Comparison of ENCODE assay signal across 16 cellular contexts in genomic region chr19:8481191-8481590, GRCh38. TPM values are rescaled to one million over a fixed set of nuclear protein-coding genes. Genes with fewer than 3 reads are reported as not detected.
DNase-seq lines count a peak whose midpoint lies in the region; ATAC-seq, FAIRE-seq and TF ChIP-seq lines count a peak whose summit lies in the region.
"Had no signal": no experiment of that assay in that cellular context is flagged by ENCODE, and none has a peak within 500 bp of the region (broad histone marks: within the 10 kb centered on the region; RNA-seq: fewer than 3 reads in every experiment).

No MANE protein-coding gene starts in this region.

- DNase-seq in stimulated activated naive CD8-positive, alpha-beta T cell treated with anti-CD3 and anti-CD28 coated beads, Interleukin-15, Interleukin-2, amounts not matched to agents 100 U/mL and 50 U/mL, for 24 hours = no peak
- no peak for DNase-seq in GM12878 (ENCODE audit: low read depth, low spot score)
- no peak for DNase-seq in mesothelial cell of epicardium (ENCODE audit: low spot score in 2 of 2, unreplicated experiment in 2 of 2)
- DNase-seq in upper lobe of left lung = peak in 1 of 2 donors; percentile 60
- DNase-seq in D721Med (ENCODE audit: insufficient read length, low spot score) = no peak
- no peak for DNase-seq in GM03348 (ENCODE audit: low spot score)
- DNase-seq: activated CD4-positive, alpha-beta T cell treated with anti-CD3 and anti-CD28 coated beads for 1 hour; KG1; left colon; NCI-H2029 treated with DMSO at 0.1 percent for 48 hours; stimulated activated naive CD4-positive, alpha-beta T cell treated with Interleukin-2 at 50 U/mL for 16 hours had no signal

- no peak overlapping the region for H3K27ac ChIP-seq in GM12878 (ENCODE audit: control insufficient read depth, insufficient read depth)
- H3K27ac ChIP-seq in upper lobe of left lung = peak overlapping the region; percentile 37 to 68 (median 45)
- H3K27ac ChIP-seq: adrenal gland had no signal

- BruUV-seq in GM12878 (replicated peaks; lab: Mats Ljungman, UMichigan) = no TSS peak

- TF ChIP-seq CTCF in GM12878 (IDR thresholded peaks at IDR 0.05 in 2 of 3, conservative IDR thresholded peaks at IDR 0.05 in 1 of 3; ENCODE audit: control insufficient read depth in 2 of 3, extremely low read depth in 1 of 3, insufficient read depth in 1 of 3, low read depth in 3 of 3, low read length in 3 of 3) = no peak
- no peak for TF ChIP-seq CTCF in mesothelial cell of epicardium (IDR thresholded peaks at IDR 0.05; ENCODE audit: unreplicated experiment)
- no peak for TF ChIP-seq CTCF in upper lobe of left lung (IDR thresholded peaks at IDR 0.05)
- TF ChIP-seq CTCF in D721Med (IDR thresholded peaks at IDR 0.05; ENCODE audit: insufficient read depth, missing control alignments) = no peak

- RAD21 ChIA-PET in GM12878 (lab: Charles Lee; ENCODE audit: unreplicated experiment) = no interaction called here

- intact Hi-C loops in GM12878 (cut with micrococcal nuclease; ENCODE audit: unreplicated experiment) = no loop called here

- no peak for TF ChIP-seq EP300 in GM12878 (IDR thresholded peaks at IDR 0.05; ENCODE audit: borderline replicate concordance in 1 of 2, control insufficient read depth in 1 of 2, low read depth in 2 of 2, low read length in 2 of 2)
- TF ChIP-seq EP300 in upper lobe of left lung (IDR thresholded peaks at IDR 0.05) = no peak

- TF ChIP-seq POLR2A in GM12878 (IDR thresholded peaks at IDR 0.05; ENCODE audit: low read depth, low read length) (peak; percentile 52; the same call in 1 of the 2 replicates), upper lobe of left lung (IDR thresholded peaks at IDR 0.05) (no peak)

- FAIRE-seq in GM12878 (lab: Jason Lieb, UNC) = no peak
- no peak for FAIRE-seq in D721Med (lab: Jason Lieb, UNC)

- no peak overlapping the region for H3K9ac ChIP-seq in GM12878 (ENCODE audit: control insufficient read depth, insufficient read depth, low read length)

- peaks cover 46 to 53% of the 10 kb centered on the region in 2 experiments for H3K36me3 ChIP-seq in GM12878 (ENCODE audit: control insufficient read depth in 2 of 2, insufficient read depth in 2 of 2, low read length in 1 of 2)
- peaks cover 26 to 85% (median 42%) of the 10 kb centered on the region in 4 donors for H3K36me3 ChIP-seq in upper lobe of left lung

- H3K27me3 Mint-ChIP-seq in stimulated activated naive CD8-positive, alpha-beta T cell treated with anti-CD3 and anti-CD28 coated beads, Interleukin-15, Interleukin-2, amounts not matched to agents 100 ng/mL and 50 ng/mL, for 24 hours = no peaks in the 10 kb centered on the region
- no peaks in the 10 kb centered on the region for H3K27me3 Mint-ChIP-seq in mesothelial cell of epicardium (ENCODE audit: low read depth)
- H3K27me3 Mint-ChIP-seq: B cell had no signal

- POLR2A ChIA-PET in GM12878 (lab: Charles Lee) = no interaction called here

- H3K79me2 ChIP-seq in GM12878 (ENCODE audit: control insufficient read depth, insufficient read depth, low read length) = peaks cover 30% of the 10 kb centered on the region

- peaks cover 79% of the 10 kb centered on the region for H3K36me3 Mint-ChIP-seq in stimulated activated naive CD8-positive, alpha-beta T cell treated with anti-CD3 and anti-CD28 coated beads, Interleukin-15, Interleukin-2, amounts not matched to agents 100 ng/mL and 50 ng/mL, for 24 hours (ENCODE audit: low read depth)
- H3K36me3 Mint-ChIP-seq in mesothelial cell of epicardium = peaks cover 20% of the 10 kb centered on the region

- H3K4me1 ChIP-seq in GM12878 (ENCODE audit: control insufficient read depth, insufficient read depth, low read length) (no peaks in the 10 kb centered on the region), upper lobe of left lung (peaks cover 19 to 70% (median 37%) of the 10 kb centered on the region in 4 donors)

- H3K27ac Mint-ChIP-seq in stimulated activated naive CD8-positive, alpha-beta T cell treated with anti-CD3 and anti-CD28 coated beads, Interleukin-15, Interleukin-2, amounts not matched to agents 100 ng/mL and 50 ng/mL, for 24 hours = peak overlapping the region; percentile 81
- peak overlapping the region; percentile 19 for H3K27ac Mint-ChIP-seq in mesothelial cell of epicardium
- H3K27ac Mint-ChIP-seq: B cell had no signal

- TF ChIP-seq RAD21 in GM12878 (IDR thresholded peaks at IDR 0.05; ENCODE audit: insufficient read depth, low read depth, low read length) = no peak

- peaks cover 10% of the 10 kb centered on the region for H4K20me1 ChIP-seq in GM12878 (ENCODE audit: control insufficient read depth, insufficient read depth)

- in situ Hi-C loops in GM12878 (cut with MboI) = no loop called here

- H3K4me1 Mint-ChIP-seq in stimulated activated naive CD8-positive, alpha-beta T cell treated with anti-CD3 and anti-CD28 coated beads, Interleukin-15, Interleukin-2, amounts not matched to agents 100 ng/mL and 50 ng/mL, for 24 hours (ENCODE audit: low read depth) = peaks cover 74% of the 10 kb centered on the region
- no peaks in the 10 kb centered on the region for H3K4me1 Mint-ChIP-seq in mesothelial cell of epicardium

- H3K4me3 ChIP-seq in GM12878 (no peak overlapping the region), upper lobe of left lung (no peak overlapping the region)
- H3K4me3 ChIP-seq: adrenal gland, gastroesophageal sphincter had no signal

- SMC1A ChIA-PET in GM12878 (lab: Charles Lee; ENCODE audit: uncharacterized antibody, unreplicated experiment) = interaction anchor here (0.6 kb wide), 1 partner anchor 20 kb away, joined by 3 read pairs; no protein-coding TSS in a partner anchor

- no peaks in the 10 kb centered on the region for H3K9me3 Mint-ChIP-seq in stimulated activated naive CD8-positive, alpha-beta T cell treated with anti-CD3 and anti-CD28 coated beads, Interleukin-15, Interleukin-2, amounts not matched to agents 100 ng/mL and 50 ng/mL, for 24 hours
- H3K9me3 Mint-ChIP-seq in mesothelial cell of epicardium = no peaks in the 10 kb centered on the region

- no peaks in the 10 kb centered on the region for H3K27me3 ChIP-seq in GM12878 (replicated peaks in 1 of 2; ENCODE audit: control insufficient read depth in 2 of 2, insufficient read depth in 2 of 2, low read length in 1 of 2)
- H3K27me3 ChIP-seq in upper lobe of left lung = no peaks in the 10 kb centered on the region
- H3K27me3 ChIP-seq: adrenal gland, gastroesophageal sphincter had no signal

- ATAC-seq in stimulated activated naive CD8-positive, alpha-beta T cell treated with anti-CD3 and anti-CD28 coated beads, Interleukin-15, Interleukin-2, amounts not matched to agents 100 U/mL and 50 U/mL, for 24 hours = no peak
- ATAC-seq in GM12878 (no peak), upper lobe of left lung (ENCODE audit: low FRiP score in 2 of 2) (no peak), GM21786 (IDR thresholded peaks at IDR 0.05; ENCODE audit: unreplicated experiment) (no peak)
- ATAC-seq: gastroesophageal sphincter, left colon had no signal

- H2AFZ ChIP-seq in GM12878 (ENCODE audit: control insufficient read depth, low read depth, low read length) = no peak overlapping the region

- WGBS in GM12878 (ENCODE audit: insufficient coverage, insufficient replicate concordance, low lambda C conversion rate, missing lambda C conversion rate) = 91% methylated on average over 10 of the region's 10 CpGs
- 78 to 85% methylated on average over 10 of the region's 10 CpGs for WGBS in upper lobe of left lung, 2 donors

- H3K4me2 ChIP-seq in GM12878 (ENCODE audit: control insufficient read depth, insufficient read depth) = no peak overlapping the region

- H3K4me3 Mint-ChIP-seq in stimulated activated naive CD8-positive, alpha-beta T cell treated with anti-CD3 and anti-CD28 coated beads, Interleukin-15, Interleukin-2, amounts not matched to agents 100 ng/mL and 50 ng/mL, for 24 hours = peak overlapping the region; percentile 41
- no peak overlapping the region for H3K4me3 Mint-ChIP-seq in mesothelial cell of epicardium
- H3K4me3 Mint-ChIP-seq: B cell had no signal

- CTCF ChIA-PET in GM12878 (lab: Yijun Ruan, JAX) = no interaction called here

- H3K9me3 ChIP-seq in GM12878 (replicated peaks; ENCODE audit: control insufficient read depth, insufficient read depth, low read length) = no peaks in the 10 kb centered on the region
- H3K9me3 ChIP-seq in upper lobe of left lung = no peaks in the 10 kb centered on the region
- H3K9me3 ChIP-seq: adrenal gland, gastroesophageal sphincter had no signal

RNA-seq across cellular contexts. Expression of gene PRAM1, which starts 21.2 kb away (rescaled TPM):
- total RNA-seq in GM12878 (2013; cell fraction: nucleolus; rRNA removed) = 1.1 and 1.6 TPM in 2 replicates
- total RNA-seq in GM12878 (2014; rRNA removed) = not detected in 2 replicates
- not detected in 2 replicates for total RNA-seq in GM12878 (2014; rRNA removed; fragmentation: Illumina TruSeq; extraction: Trizol)
- 0.08 TPM in 1 of 2 replicates, not detected in the other for total RNA-seq in GM12878 (2021)
- not detected for polyA plus RNA-seq in GM12878 (2011; ENCODE audit: low read depth)
- polyA plus RNA-seq in GM12878 (2011; rRNA removed) = not detected in 2 replicates
- polyA plus RNA-seq in GM12878 (2011; cell fraction: cytosol; rRNA removed) = not detected in 2 replicates
- polyA plus RNA-seq in GM12878 (2011; cell fraction: nucleus; rRNA removed) = 0.18 and 0.30 TPM in 2 replicates
- 0.10 and 0.24 TPM in 2 replicates for polyA plus RNA-seq in GM12878 (2012)
- polyA plus RNA-seq in GM12878 (2014; fragmentation: Illumina TruSeq; extraction: Trizol) = 0.03 TPM in 1 of 2 replicates, not detected in the other
- not detected for polyA plus RNA-seq in GM12878 (2014; fragmentation: Nextera tagmentation; extraction: Ambion mirVana)
- 0.08 and 0.49 TPM in 2 replicates for polyA plus RNA-seq in GM12878 (2014; rRNA removed)
- not detected for polyA plus RNA-seq in GM12878 (2016; fragmentation: Nextera tagmentation; extraction: Ambion mirVana)
- not detected in 2 replicates for polyA minus RNA-seq in GM12878 (2011; rRNA and poly(A)+ RNA removed)
- not detected in 2 replicates for polyA minus RNA-seq in GM12878 (2011; cell fraction: cytosol; rRNA and poly(A)+ RNA removed)
- not detected in 2 replicates for polyA minus RNA-seq in GM12878 (2011; cell fraction: nucleus; rRNA and poly(A)+ RNA removed)
- total RNA-seq in mesothelial cell of epicardium = 0.70 to 1.2 TPM (median 0.94 TPM) in 3 replicates
- 10 to 100 TPM in 4 of 6 donors, 1 to 10 TPM in 2; 8.7 to 66.0 (median 36.4) TPM for total RNA-seq in upper lobe of left lung

RNA-seq across cellular contexts. Expression of gene ZNF414, which starts 32.8 kb away (rescaled TPM):
- 8.0 and 13.6 TPM in 2 replicates for total RNA-seq in GM12878 (2013; cell fraction: nucleolus; rRNA removed)
- total RNA-seq in GM12878 (2014; rRNA removed) (4.4 and 5.3 TPM in 2 replicates), GM12878 (2014; rRNA removed; fragmentation: Illumina TruSeq; extraction: Trizol) (0.45 and 0.92 TPM in 2 replicates), GM12878 (2021) (23.7 and 26.4 TPM in 2 replicates), mesothelial cell of epicardium (33.5 to 37.1 TPM (median 35.5 TPM) in 3 replicates), upper lobe of left lung (10 to 100 TPM; 10.5 to 39.8 (median 25.4) TPM)
- polyA plus RNA-seq in GM12878 (2011; ENCODE audit: low read depth) = 5.8 TPM
- polyA plus RNA-seq in GM12878 (2011; rRNA removed) (0.26 and 1.9 TPM in 2 replicates), GM12878 (2014; fragmentation: Illumina TruSeq; extraction: Trizol) (0.94 TPM in 1 of 2 replicates, not detected in the other), GM12878 (2014; fragmentation: Nextera tagmentation; extraction: Ambion mirVana) (under 1 TPM in 1 of 2 experiments, not detected in 1; 0.16 TPM), GM12878 (2014; rRNA removed) (12.5 and 24.5 TPM in 2 replicates), GM12878 (2016; fragmentation: Nextera tagmentation; extraction: Ambion mirVana) (10 to 100 TPM in 1 of 2 experiments, 1 to 10 TPM in 1; 5.7 to 12.1 TPM)
- 3.2 and 3.9 TPM in 2 replicates for polyA plus RNA-seq in GM12878 (2011; cell fraction: cytosol; rRNA removed)
- 17.8 and 22.8 TPM in 2 replicates for polyA plus RNA-seq in GM12878 (2011; cell fraction: nucleus; rRNA removed)
- 15.5 and 15.9 TPM in 2 replicates for polyA plus RNA-seq in GM12878 (2012)
- 0.80 and 3.5 TPM in 2 replicates for polyA minus RNA-seq in GM12878 (2011; rRNA and poly(A)+ RNA removed)
- 5.8 and 9.2 TPM in 2 replicates for polyA minus RNA-seq in GM12878 (2011; cell fraction: cytosol; rRNA and poly(A)+ RNA removed)
- 3.1 and 6.0 TPM in 2 replicates for polyA minus RNA-seq in GM12878 (2011; cell fraction: nucleus; rRNA and poly(A)+ RNA removed)

RNA-seq across cellular contexts. Expression of gene HNRNPM, which starts 36.4 kb away (rescaled TPM):
- 182 and 185 TPM in 2 replicates for total RNA-seq in GM12878 (2013; cell fraction: nucleolus; rRNA removed)
- total RNA-seq in GM12878 (2014; rRNA removed) (127 and 175 TPM in 2 replicates), GM12878 (2014; rRNA removed; fragmentation: Illumina TruSeq; extraction: Trizol) (146 and 155 TPM in 2 replicates), GM12878 (2021) (314 and 339 TPM in 2 replicates), mesothelial cell of epicardium (249 to 259 TPM (median 252 TPM) in 3 replicates), upper lobe of left lung (100 to 1,000 TPM in 5 of 6 donors, 10 to 100 TPM in 1; 95.2 to 188 (median 149) TPM)
- 138 TPM for polyA plus RNA-seq in GM12878 (2011; ENCODE audit: low read depth)
- polyA plus RNA-seq in GM12878 (2011; rRNA removed) (131 and 134 TPM in 2 replicates), GM12878 (2014; fragmentation: Illumina TruSeq; extraction: Trizol) (233 and 245 TPM in 2 replicates), GM12878 (2014; fragmentation: Nextera tagmentation; extraction: Ambion mirVana) (10 to 100 TPM; 14.3 to 35.9 TPM), GM12878 (2014; rRNA removed) (220 and 260 TPM in 2 replicates), GM12878 (2016; fragmentation: Nextera tagmentation; extraction: Ambion mirVana) (100 to 1,000 TPM; 374 to 415 TPM)
- polyA plus RNA-seq in GM12878 (2011; cell fraction: cytosol; rRNA removed) = 149 and 253 TPM in 2 replicates
- 161 and 230 TPM in 2 replicates for polyA plus RNA-seq in GM12878 (2011; cell fraction: nucleus; rRNA removed)
- 155 and 193 TPM in 2 replicates for polyA plus RNA-seq in GM12878 (2012)
- 98.7 and 117 TPM in 2 replicates for polyA minus RNA-seq in GM12878 (2011; rRNA and poly(A)+ RNA removed)
- polyA minus RNA-seq in GM12878 (2011; cell fraction: cytosol; rRNA and poly(A)+ RNA removed) = 77.2 and 93.8 TPM in 2 replicates
- 66.1 and 115 TPM in 2 replicates for polyA minus RNA-seq in GM12878 (2011; cell fraction: nucleus; rRNA and poly(A)+ RNA removed)
